18 cellular contexts compared by ENCODE assay signal in the genomic region with DNA sequence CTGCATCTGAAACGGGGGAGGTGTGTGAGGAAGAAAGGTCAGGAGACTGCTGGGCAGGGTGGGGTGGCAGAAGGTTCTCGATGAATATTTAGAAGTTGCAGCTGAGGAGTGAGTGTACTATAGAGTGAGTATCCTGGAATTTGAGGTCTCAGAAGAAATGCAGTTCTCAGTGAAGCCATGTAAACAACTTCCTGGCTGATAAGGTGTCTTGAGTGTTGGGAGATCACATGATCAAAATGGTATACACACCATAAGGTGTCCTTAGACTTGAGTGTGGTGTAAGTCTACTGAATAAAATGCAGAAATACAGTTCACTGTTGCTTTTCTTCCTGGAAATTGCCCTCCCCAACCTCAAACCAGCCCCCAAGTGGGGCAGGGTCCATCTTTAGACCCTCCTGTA. TPM values are rescaled to one million over a fixed set of nuclear protein-coding genes. Genes with fewer than 3 reads are reported as not detected.
DNase-seq lines count a peak whose midpoint lies in the region; FAIRE-seq and TF ChIP-seq lines count a peak whose summit lies in the region.
"Had no signal": no experiment of that assay in that cellular context is flagged by ENCODE, and none has a peak within 500 bp of the region (broad histone marks: within the 10 kb centered on the region; RNA-seq: fewer than 3 reads in every experiment).

No MANE protein-coding gene starts in this region.

- H3K27ac ChIP-seq in RWPE1 (peak overlapping the region; percentile 54), esophagus (ENCODE audit: low read depth in 2 of 2, low read length in 1 of 2) (peak overlapping the region; percentile 63 to 74), small intestine (ENCODE audit: low read depth in 1 of 2, low read length in 1 of 2) (peak overlapping the region in 1 of 2 donors; percentile 89), kidney (ENCODE audit: low read depth in 2 of 2, low read length in 2 of 2) (no peak overlapping the region)
- H3K27ac ChIP-seq: C4-2B had no signal

- no TSS peak for BruUV-seq in Calu3 (replicated peaks; lab: Mats Ljungman, UMichigan)

- DNase-seq in Calu3, result no peak
- DNase-seq in RWPE1 (ENCODE audit: low spot score), result no peak
- DNase-seq in small intestine, result peak; percentile 40
- no peak for DNase-seq in kidney
- DNase-seq in progenitor cell of endocrine pancreas (ENCODE audit: low spot score, unreplicated experiment), result no peak
- DNase-seq in activated CD4-positive, alpha-beta memory T cell treated with anti-CD3 and anti-CD28 coated beads, Interleukin-2, amount 10 ng/mL, durations not matched to agents 7 days and 5 days, result no peak
- DNase-seq: DMS 273 treated with DMSO at 0.1 percent for 48 hours, HFFc6, NCI-H1092, NCI-H1694, NCI-H2227 treated with DMSO at 0.1 percent for 48 hours, NCI-H524, Peyer's patch, SHP77 treated with DMSO at 0.1 percent for 48 hours had no signal

- intact Hi-C loops in Calu3 (cut with micrococcal nuclease; ENCODE audit: unreplicated experiment) (no loop called here), kidney (cut with DNase I) (no loop called here)

- whole genome bisulfite sequencing in esophagus, 2 donors, result 85 to 91% methylated on average over 2 of the region's 2 CpGs
- WGBS in small intestine, 3 donors, result 41 to 75% (median 55%) methylated on average over 2 of the region's 2 CpGs

- H3K36me3 Mint-ChIP-seq in Calu3 (ENCODE audit: insufficient read depth, unreplicated experiment), result peaks cover 21% of the 10 kb centered on the region
- peaks cover 6% of the 10 kb centered on the region for H3K36me3 Mint-ChIP-seq in progenitor cell of endocrine pancreas (ENCODE audit: insufficient read depth)
- H3K36me3 Mint-ChIP-seq in activated CD4-positive, alpha-beta memory T cell treated with anti-CD3 and anti-CD28 coated beads, Interleukin-2, amount 10 ng/mL, durations not matched to agents 7 days and 5 days (ENCODE audit: low read depth), result peaks cover 3% of the 10 kb centered on the region

- H3K4me3 ChIP-seq in esophagus (ENCODE audit: low read depth in 1 of 2, low read length in 2 of 2) (no peak overlapping the region), small intestine (ENCODE audit: low read depth in 1 of 2, low read length in 2 of 2) (no peak overlapping the region), kidney (ENCODE audit: low read length in 2 of 2) (no peak overlapping the region)

- no peak overlapping the region for H3K4me3 Mint-ChIP-seq in Calu3 (ENCODE audit: low read depth, unreplicated experiment)
- H3K4me3 Mint-ChIP-seq in progenitor cell of endocrine pancreas (ENCODE audit: low read depth), result no peak overlapping the region
- no peak overlapping the region for H3K4me3 Mint-ChIP-seq in activated CD4-positive, alpha-beta memory T cell treated with anti-CD3 and anti-CD28 coated beads, Interleukin-2, amount 10 ng/mL, durations not matched to agents 7 days and 5 days
- H3K4me3 Mint-ChIP-seq: HFFc6 had no signal

- H3K36me3 ChIP-seq in esophagus (ENCODE audit: control insufficient read depth in 2 of 2, insufficient read depth in 2 of 2, low read length in 1 of 2) (no peaks in the 10 kb centered on the region), small intestine (ENCODE audit: control insufficient read depth in 2 of 2, insufficient read depth in 2 of 2, low read length in 2 of 2) (no peaks in the 10 kb centered on the region), kidney (ENCODE audit: control insufficient read depth in 1 of 2, insufficient read depth in 2 of 2, low read length in 2 of 2) (no peaks in the 10 kb centered on the region)
- H3K36me3 ChIP-seq: Peyer's patch had no signal

- TF ChIP-seq CTCF in Calu3 (IDR thresholded peaks at IDR 0.05; ENCODE audit: unreplicated experiment), result no peak
- TF ChIP-seq CTCF in RWPE1 (conservative IDR thresholded peaks at IDR 0.05; ENCODE audit: low read depth), result no peak
- no peak for TF ChIP-seq CTCF in kidney (IDR thresholded peaks at IDR 0.05; ENCODE audit: borderline replicate concordance, extremely low read depth, insufficient read depth)
- no peak for TF ChIP-seq CTCF in progenitor cell of endocrine pancreas (IDR thresholded peaks at IDR 0.05; ENCODE audit: unreplicated experiment)

- H3K27me3 Mint-ChIP-seq in Calu3 (ENCODE audit: unreplicated experiment) (no peaks in the 10 kb centered on the region), progenitor cell of endocrine pancreas (no peaks in the 10 kb centered on the region)
- H3K27me3 Mint-ChIP-seq in activated CD4-positive, alpha-beta memory T cell treated with anti-CD3 and anti-CD28 coated beads, Interleukin-2, amount 10 ng/mL, durations not matched to agents 7 days and 5 days, result peaks cover 3% of the 10 kb centered on the region

- FAIRE-seq in small intestine (lab: Jason Lieb, UNC) (no peak), kidney (lab: Jason Lieb, UNC) (no peak)
- FAIRE-seq: GM12892, H1 had no signal

- peak overlapping the region; percentile 32 for H3K27ac Mint-ChIP-seq in Calu3 (ENCODE audit: unreplicated experiment)
- H3K27ac Mint-ChIP-seq in progenitor cell of endocrine pancreas, result no peak overlapping the region
- no peak overlapping the region for H3K27ac Mint-ChIP-seq in activated CD4-positive, alpha-beta memory T cell treated with anti-CD3 and anti-CD28 coated beads, Interleukin-2, amount 10 ng/mL, durations not matched to agents 7 days and 5 days
- H3K27ac Mint-ChIP-seq: HFFc6 had no signal

- no peaks in the 10 kb centered on the region for H3K9me3 Mint-ChIP-seq in Calu3 (ENCODE audit: low read depth, unreplicated experiment)
- no peaks in the 10 kb centered on the region for H3K9me3 Mint-ChIP-seq in progenitor cell of endocrine pancreas (ENCODE audit: low read depth)
- H3K9me3 Mint-ChIP-seq in activated CD4-positive, alpha-beta memory T cell treated with anti-CD3 and anti-CD28 coated beads, Interleukin-2, amount 10 ng/mL, durations not matched to agents 7 days and 5 days, result no peaks in the 10 kb centered on the region
- H3K9me3 Mint-ChIP-seq: HFFc6 had no signal

- peaks cover 39% of the 10 kb centered on the region for H3K4me1 Mint-ChIP-seq in Calu3 (ENCODE audit: low read depth, unreplicated experiment)
- peaks cover 24% of the 10 kb centered on the region for H3K4me1 Mint-ChIP-seq in progenitor cell of endocrine pancreas (ENCODE audit: low read depth)
- peaks cover 3% of the 10 kb centered on the region for H3K4me1 Mint-ChIP-seq in activated CD4-positive, alpha-beta memory T cell treated with anti-CD3 and anti-CD28 coated beads, Interleukin-2, amount 10 ng/mL, durations not matched to agents 7 days and 5 days

- CTCF ChIA-PET in Calu3 (lab: Charles Lee) (interaction anchor here (1.0 kb wide), 1 partner anchor 12 kb away, joined by 3 read pairs; no protein-coding TSS in a partner anchor), RWPE1 (lab: Yijun Ruan, JAX) (no interaction called here)
- CTCF ChIA-PET in activated CD4-positive, alpha-beta memory T cell treated with anti-CD3 and anti-CD28 coated beads, Interleukin-2, amount 10 ng/mL, durations not matched to agents 7 days and 5 days (lab: Charles Lee), result no interaction called here

- POLR2A ChIA-PET in RWPE1 (lab: Yijun Ruan, JAX; ENCODE audit: low non-redundant PET), result no interaction called here
- POLR2A ChIA-PET in activated CD4-positive, alpha-beta memory T cell treated with anti-CD3 and anti-CD28 coated beads, Interleukin-2, amount 10 ng/mL, durations not matched to agents 7 days and 5 days (lab: Charles Lee), result interaction anchor here (0.9 kb wide), 1 partner anchor 10 kb away, joined by 3 read pairs; the partner anchor contains the start of gene B3GNT5

- H3K4me1 ChIP-seq in esophagus (ENCODE audit: control insufficient read depth in 2 of 2, insufficient read depth in 2 of 2, low read length in 1 of 2) (peaks cover 0 to 23% of the 10 kb centered on the region in 2 donors), small intestine (ENCODE audit: control insufficient read depth in 2 of 2, insufficient read depth in 1 of 2, low read depth in 1 of 2, low read length in 1 of 2) (peaks cover 8 to 14% of the 10 kb centered on the region in 2 donors), kidney (ENCODE audit: control insufficient read depth in 1 of 2, insufficient read depth in 1 of 2, low read depth in 1 of 2, low read length in 2 of 2) (peaks cover 8 to 10% of the 10 kb centered on the region in 2 donors)

- H3K27me3 ChIP-seq in esophagus (ENCODE audit: control insufficient read depth in 1 of 2, insufficient read depth in 2 of 2, low read length in 2 of 2) (no peaks in the 10 kb centered on the region), small intestine (ENCODE audit: control insufficient read depth in 2 of 2, insufficient read depth in 2 of 2, low read length in 2 of 2) (no peaks in the 10 kb centered on the region)
- H3K27me3 ChIP-seq: Peyer's patch had no signal

- no peaks in the 10 kb centered on the region for H3K9me3 ChIP-seq in esophagus (ENCODE audit: control insufficient read depth in 2 of 2, insufficient read depth in 1 of 2, low read depth in 1 of 2, low read length in 1 of 2)
- no peaks in the 10 kb centered on the region for H3K9me3 ChIP-seq in small intestine (ENCODE audit: control insufficient read depth, low read depth)
- H3K9me3 ChIP-seq in kidney (ENCODE audit: control insufficient read depth in 1 of 2, low read length in 2 of 2), result no peaks in the 10 kb centered on the region
- H3K9me3 ChIP-seq: Peyer's patch had no signal

- H3K9ac ChIP-seq in kidney (ENCODE audit: low read length in 2 of 2), result no peak overlapping the region

RNA-seq across cellular contexts. Expression of gene B3GNT5, which starts 9.9 kb away (rescaled TPM):
- total RNA-seq in Calu3 (2022), result 42.9 and 43.6 TPM in 2 replicates
- 10 to 100 TPM; 19.8 to 21.6 TPM for polyA plus RNA-seq in esophagus
- 10 to 100 TPM; 23.4 to 47.9 (median 42.7) TPM for polyA plus RNA-seq in small intestine
- total RNA-seq in kidney, result 9.9 TPM
- polyA plus RNA-seq in kidney (ENCODE audit: insufficient read depth, low read depth, low replicate concordance), result 2.4 TPM
- total RNA-seq in progenitor cell of endocrine pancreas, result 26.7 and 28.4 TPM in 2 replicates
- total RNA-seq in activated CD4-positive, alpha-beta memory T cell treated with anti-CD3 and anti-CD28 coated beads, Interleukin-2, amount 10 ng/mL, durations not matched to agents 7 days and 5 days, result under 1 TPM; 0.60 to 0.78 TPM
- total RNA-seq: HFFc6 had no signal

Comparison
In these comparisons a context has a peak if more than half of its experiments do, and no peak if none do; other contexts are left out.
1. H3K27ac ChIP-seq: peak in RWPE1 (single experiment) and esophagus (2 of 2); none in kidney (0 of 2).